ENCODE assay signal across 13 cellular contexts in the genomic region with DNA sequence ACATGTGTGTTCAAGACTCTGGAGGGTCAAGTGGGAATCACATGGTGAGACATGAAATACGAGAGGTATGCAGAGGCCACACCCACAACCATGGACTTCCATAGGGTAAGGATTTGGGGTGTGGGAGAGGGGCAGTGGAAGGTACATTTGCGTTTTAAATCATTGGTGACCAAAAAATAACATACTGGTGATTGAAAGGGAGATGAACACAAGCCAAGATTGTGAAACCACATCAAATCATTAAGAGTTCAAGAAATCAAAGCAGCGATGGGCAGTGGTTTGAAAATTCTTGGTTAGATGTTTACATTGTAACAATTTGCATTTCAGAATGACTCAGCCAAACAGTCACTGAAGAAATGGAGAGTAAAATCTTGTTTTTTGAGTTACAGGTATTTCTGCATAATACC. TPM values are rescaled to one million over a fixed set of nuclear protein-coding genes. Genes with fewer than 3 reads are reported as not detected.
A peak's percentile ranks its signal among the peaks of the same experiment; 100 is the strongest.
DNase-seq lines count a peak whose midpoint lies in the region; ATAC-seq, FAIRE-seq and TF ChIP-seq lines count a peak whose summit lies in the region.
"Had no signal": no experiment of that assay in that cellular context is flagged by ENCODE, and none has a peak within 500 bp of the region (broad histone marks: within the 10 kb centered on the region; RNA-seq: fewer than 3 reads in every experiment).

No MANE protein-coding gene starts in this region.

- H3K4me1 Mint-ChIP-seq in MCF 10A (ENCODE audit: insufficient read depth, unreplicated experiment) = peaks cover 6% of the 10 kb centered on the region
- peaks cover 28% of the 10 kb centered on the region for H3K4me1 Mint-ChIP-seq in stimulated activated effector memory CD8-positive, alpha-beta T cell treated with anti-CD3 and anti-CD28 coated beads, Interleukin-12 subunit alpha, Interleukin-12 subunit beta, amount 100 ng/mL, for 72 hours

- no peak overlapping the region for H3K9ac ChIP-seq in H1 (replicated peaks in 1 of 4; ENCODE audit: extremely low read depth in 1 of 4, low read depth in 3 of 4, low read length in 3 of 4)

- no peak overlapping the region for H3K23ac ChIP-seq in H1 (ENCODE audit: insufficient read length)

- H3K56ac ChIP-seq in H1 (replicated peaks; ENCODE audit: insufficient read length, low read depth, low read length) = no peak overlapping the region

- H2BK15ac ChIP-seq in H1 (ENCODE audit: low read length) = no peak overlapping the region

- no peak overlapping the region for H4K8ac ChIP-seq in H1 (ENCODE audit: extremely low read depth, insufficient read depth, low read length)

- H3K36me3 Mint-ChIP-seq in MCF 10A (ENCODE audit: insufficient read depth, unreplicated experiment) = no peaks in the 10 kb centered on the region
- peaks cover 61% of the 10 kb centered on the region for H3K36me3 Mint-ChIP-seq in stimulated activated effector memory CD8-positive, alpha-beta T cell treated with anti-CD3 and anti-CD28 coated beads, Interleukin-12 subunit alpha, Interleukin-12 subunit beta, amount 100 ng/mL, for 72 hours

- intact Hi-C loops in MCF 10A (cut with micrococcal nuclease) (no loop called here), breast epithelium (cut with DNase I; ENCODE audit: low total_unique reads) (no loop called here)

- H3K79me2 ChIP-seq in H1 (ENCODE audit: control insufficient read depth in 1 of 2, insufficient read depth in 2 of 2, low read length in 2 of 2) = no peaks in the 10 kb centered on the region

- CTCF ChIA-PET in MCF 10A (lab: Yijun Ruan, JAX) = no interaction called here
- CTCF ChIA-PET in H1 (lab: Charles Lee; ENCODE audit: partially characterized antibody) = interaction anchor here (1.0 to 1.3 kb wide), 2 partner anchors 17 to 19 kb away, joined by 3 read pairs; no protein-coding TSS in a partner anchor

- BruUV-seq in MCF 10A (replicated peaks; lab: Mats Ljungman, UMichigan) = no TSS peak

- TF ChIP-seq EP300 in H1 (IDR thresholded peaks at IDR 0.05; ENCODE audit: borderline replicate concordance in 1 of 2, low read depth in 2 of 2, low read length in 2 of 2) = no peak

- H3K4ac ChIP-seq in H1 (replicated peaks; ENCODE audit: insufficient read length, low read depth, low read length) = no peak overlapping the region

- TF ChIP-seq POLR2A in breast epithelium (IDR thresholded peaks at IDR 0.05) = no peak
- no peak for TF ChIP-seq POLR2A in H1 (IDR thresholded peaks at IDR 0.05; ENCODE audit: control extremely low read depth in 1 of 2, low read depth in 2 of 2, low read length in 2 of 2)

- peak; percentile 55 for FAIRE-seq in H1 (lab: Jason Lieb, UNC)

- H2BK120ac ChIP-seq in H1 (replicated peaks; ENCODE audit: low read depth, low read length) = no peak overlapping the region

- H3K27ac Mint-ChIP-seq in MCF 10A (ENCODE audit: low read depth, unreplicated experiment) = no peak overlapping the region
- no peak overlapping the region for H3K27ac Mint-ChIP-seq in stimulated activated effector memory CD8-positive, alpha-beta T cell treated with anti-CD3 and anti-CD28 coated beads, Interleukin-12 subunit alpha, Interleukin-12 subunit beta, amount 100 ng/mL, for 72 hours

- no peak overlapping the region for H2BK20ac ChIP-seq in H1 (ENCODE audit: low read length)

- ATAC-seq in stimulated activated effector memory CD8-positive, alpha-beta T cell treated with anti-CD3 and anti-CD28 coated beads, Interleukin-12 subunit alpha, Interleukin-12 subunit beta, amount 100 ng/mL, for 72 hours = peak; percentile 62
- ATAC-seq in HG02763 (IDR thresholded peaks at IDR 0.05; ENCODE audit: unreplicated experiment) (no peak), SK-N-SH treated with all-trans-retinoic acid at 6 μM for 48 hours (no peak)

- TF ChIP-seq CTCF in MCF 10A (IDR thresholded peaks at IDR 0.05; ENCODE audit: unreplicated experiment) = no peak
- no peak for TF ChIP-seq CTCF in breast epithelium (IDR thresholded peaks at IDR 0.05)
- TF ChIP-seq CTCF in H1 (IDR thresholded peaks at IDR 0.05; ENCODE audit: control extremely low read depth in 1 of 3, insufficient read depth in 1 of 3, low read depth in 1 of 3, low read length in 3 of 3) = no peak
- TF ChIP-seq CTCF in GM10266 (IDR thresholded peaks at IDR 0.05; ENCODE audit: control insufficient read depth, insufficient read depth, low read depth, missing control alignments) = no peak

- H3K4me1 ChIP-seq in breast epithelium (no peaks in the 10 kb centered on the region), H1 (replicated peaks in 1 of 4; ENCODE audit: control insufficient read depth in 3 of 4, insufficient read depth in 4 of 4, low read length in 3 of 4) (peaks cover 0 to 12% (median 7%) of the 10 kb centered on the region in 4 experiments; a peak in 5 of 7 replicates)

- H3K27ac ChIP-seq in breast epithelium (no peak overlapping the region), H1 (ENCODE audit: low read depth, low read length) (no peak overlapping the region)
- H3K27ac ChIP-seq: esophagus squamous epithelium, SK-N-MC had no signal

- no peak overlapping the region for H2BK12ac ChIP-seq in H1 (ENCODE audit: low read depth, low read length)

- peaks cover 4% of the 10 kb centered on the region; the same call in 1 of the 2 replicates for H3K23me2 ChIP-seq in H1 (ENCODE audit: low read depth, low read length)

- DNase-seq in MCF 10A (ENCODE audit: unreplicated experiment) = peak; percentile 30
- DNase-seq in breast epithelium (ENCODE audit: low spot score in 2 of 2) = no peak
- peak; percentile 50 for DNase-seq in NCI-H510A treated with DMSO at 0.1 percent for 48 hours (lab: John Stamatoyannopoulos, UW)
- DNase-seq in H1 (ENCODE audit: low read depth in 1 of 2, low spot score in 2 of 2) = no peak
- no peak for DNase-seq in stimulated activated effector memory CD8-positive, alpha-beta T cell treated with anti-CD3 and anti-CD28 coated beads, Interleukin-12 subunit alpha, Interleukin-12 subunit beta, amount 100 ng/mL, for 72 hours (ENCODE audit: low spot score in 2 of 2)
- DNase-seq in GM10266 (ENCODE audit: extremely low spot score) = no peak
- DNase-seq: activated effector memory CD4-positive, alpha-beta T cell treated with Interleukin-2 at 50 U/mL for 16 hours; esophagus squamous epithelium; KG1; NCI-H1694 treated with DMSO at 0.1 percent for 48 hours had no signal

- no peaks in the 10 kb centered on the region for H3K36me3 ChIP-seq in breast epithelium
- H3K36me3 ChIP-seq in H1 (ENCODE audit: control insufficient read depth in 2 of 4, insufficient read depth in 4 of 4, low read length in 3 of 4) = peaks cover 0 to 4% (median 1%) of the 10 kb centered on the region in 4 experiments; a peak in 2 of 8 replicates

- H3K27me3 ChIP-seq in breast epithelium (no peaks in the 10 kb centered on the region), H1 (replicated peaks in 1 of 4; ENCODE audit: control insufficient read depth in 3 of 4, extremely low read depth in 1 of 4, insufficient read depth in 3 of 4, low read length in 3 of 4) (no peaks in the 10 kb centered on the region)

- WGBS in H1 (ENCODE audit: extremely low coverage in 1 of 2, insufficient coverage in 1 of 2, insufficient read length in 1 of 2, insufficient replicate concordance in 2 of 2, low coverage in 1 of 2, low lambda C conversion rate in 2 of 2, missing lambda C conversion rate in 1 of 2), 2 experiments = 88% methylated on average over 3 of the region's 3 CpGs; no CpG with 5 or more reads in 1 of the 2 experiments

- H3K9me3 ChIP-seq in breast epithelium (no peaks in the 10 kb centered on the region), H1 (ENCODE audit: insufficient read depth in 2 of 2, low read depth in 1 of 2, low read length in 1 of 2) (no peaks in the 10 kb centered on the region)
- H3K9me3 ChIP-seq: esophagus squamous epithelium had no signal

- 0 out of 2 replicates have a peak overlapping the region, but pooled peaks have one; percentile 26 for H3K18ac ChIP-seq in H1 (ENCODE audit: extremely low read depth, low read length)

- 0 out of 2 replicates have a peak overlapping the region, but pooled peaks have one; percentile 9 for H2AK5ac ChIP-seq in H1 (ENCODE audit: low read depth, low read length)

- POLR2A ChIA-PET in MCF 10A (lab: Yijun Ruan, JAX) = no interaction called here
- POLR2A ChIA-PET in H1 (lab: Charles Lee; ENCODE audit: partially characterized antibody) = interaction anchor here (0.6 to 0.7 kb wide), 2 partner anchors 92 to 297 kb away, joined by 3 read pairs; no protein-coding TSS in a partner anchor

- no peak for TF ChIP-seq RAD21 in H1 (IDR thresholded peaks at IDR 0.05 in 1 of 2, conservative IDR thresholded peaks at IDR 0.05 in 1 of 2; ENCODE audit: low read depth in 2 of 2, low read length in 2 of 2)

- peak overlapping the region; percentile 13; the same call in 1 of the 2 replicates for H2BK5ac ChIP-seq in H1 (ENCODE audit: low read depth, low read length)

- H4K91ac ChIP-seq in H1 (replicated peaks; ENCODE audit: insufficient read length, low read length) = no peak overlapping the region

- no peaks in the 10 kb centered on the region for H3K79me1 ChIP-seq in H1 (ENCODE audit: low read depth, low read length)

- 0 out of 4 replicates have a peak overlapping the region, but pooled peaks of 1 of the 2 experiments have one; percentile 8 for H3K4me2 ChIP-seq in H1 (ENCODE audit: insufficient read depth in 1 of 2, low read depth in 2 of 2, low read length in 2 of 2)

- H4K5ac ChIP-seq in H1 (ENCODE audit: insufficient read length, low read depth, low read length) = no peak overlapping the region

- H3K4me3 Mint-ChIP-seq in MCF 10A (ENCODE audit: unreplicated experiment) = no peak overlapping the region
- H3K4me3 Mint-ChIP-seq in stimulated activated effector memory CD8-positive, alpha-beta T cell treated with anti-CD3 and anti-CD28 coated beads, Interleukin-12 subunit alpha, Interleukin-12 subunit beta, amount 100 ng/mL, for 72 hours = no peak overlapping the region

- no peaks in the 10 kb centered on the region for H4K20me1 ChIP-seq in H1 (replicated peaks in 1 of 2; ENCODE audit: control insufficient read depth in 1 of 2, insufficient read depth in 2 of 2, low read length in 2 of 2)

- H3K9me3 Mint-ChIP-seq in MCF 10A (ENCODE audit: unreplicated experiment) = no peaks in the 10 kb centered on the region
- H3K9me3 Mint-ChIP-seq in stimulated activated effector memory CD8-positive, alpha-beta T cell treated with anti-CD3 and anti-CD28 coated beads, Interleukin-12 subunit alpha, Interleukin-12 subunit beta, amount 100 ng/mL, for 72 hours = no peaks in the 10 kb centered on the region

- no peaks in the 10 kb centered on the region for H3K27me3 Mint-ChIP-seq in MCF 10A (ENCODE audit: insufficient read depth, unreplicated experiment)

- H3K14ac ChIP-seq in H1 (ENCODE audit: insufficient read length) = no peak overlapping the region

- no peak overlapping the region for H2AFZ ChIP-seq in H1 (ENCODE audit: low read length)

- H3K4me3 ChIP-seq in breast epithelium = no peak overlapping the region
- no peak overlapping the region; a peak in 1 of 8 replicates for H3K4me3 ChIP-seq in H1 (ENCODE audit: extremely low read depth in 1 of 4, insufficient read depth in 2 of 4, low read depth in 3 of 4, low read length in 4 of 4)
- H3K4me3 ChIP-seq: esophagus squamous epithelium, SK-N-MC had no signal

RNA-seq across cellular contexts. Expression of gene CABYR, which starts 1.9 kb away (rescaled TPM):
- total RNA-seq in MCF 10A (2022) (3.0 TPM in 2 replicates), breast epithelium (1 to 10 TPM in 2 of 3 donors, under 1 TPM in 1; 0.64 to 5.9 (median 4.5) TPM)
- total RNA-seq in H1 (2021; fragmentation: NEBNext Ultra II Directional; extraction: Animal tissue kit (Norgen Biotek cat#: 25700)) = 18.8 and 20.1 TPM in 2 replicates
- polyA plus RNA-seq in H1 (2011; rRNA removed) = 9.4 and 14.5 TPM in 2 replicates
- 12.6 TPM for polyA plus RNA-seq in H1 (2011; cell fraction: cytosol; rRNA removed)
- polyA plus RNA-seq in H1 (2011; cell fraction: nucleus; rRNA removed) = 16.6 TPM
- polyA plus RNA-seq in H1 (2012, experiment 1 of 2) = 14.4 to 20.9 TPM (median 16.7 TPM) in 4 replicates
- polyA plus RNA-seq in H1 (2012, experiment 2 of 2) = 5.9 TPM
- 30.9 TPM for polyA plus RNA-seq in H1 (2013, experiment 1 of 2)
- polyA plus RNA-seq in H1 (2013, experiment 2 of 2) = 31.4 TPM
- polyA minus RNA-seq in H1 (2011; rRNA and poly(A)+ RNA removed) = 14.4 and 19.5 TPM in 2 replicates
- 6.5 TPM for polyA minus RNA-seq in H1 (2011; cell fraction: cytosol; rRNA and poly(A)+ RNA removed)
- polyA minus RNA-seq in H1 (2011; cell fraction: nucleus; rRNA and poly(A)+ RNA removed) = 26.7 TPM

Comparison
In these comparisons a context has a peak if more than half of its experiments do, and no peak if none do; other contexts are left out.
1. DNase-seq: peak in MCF 10A (single experiment) and NCI-H510A treated with DMSO at 0.1 percent for 48 hours (single experiment); none in breast epithelium (0 of 2), H1 (0 of 2), stimulated activated effector memory CD8-positive, alpha-beta T cell treated with anti-CD3 and anti-CD28 coated beads, Interleukin-12 subunit alpha, Interleukin-12 subunit beta, amount 100 ng/mL, for 72 hours (0 of 2) and GM10266 (single experiment).